1 cellular context compared by ENCODE assay signal in the genomic region with DNA sequence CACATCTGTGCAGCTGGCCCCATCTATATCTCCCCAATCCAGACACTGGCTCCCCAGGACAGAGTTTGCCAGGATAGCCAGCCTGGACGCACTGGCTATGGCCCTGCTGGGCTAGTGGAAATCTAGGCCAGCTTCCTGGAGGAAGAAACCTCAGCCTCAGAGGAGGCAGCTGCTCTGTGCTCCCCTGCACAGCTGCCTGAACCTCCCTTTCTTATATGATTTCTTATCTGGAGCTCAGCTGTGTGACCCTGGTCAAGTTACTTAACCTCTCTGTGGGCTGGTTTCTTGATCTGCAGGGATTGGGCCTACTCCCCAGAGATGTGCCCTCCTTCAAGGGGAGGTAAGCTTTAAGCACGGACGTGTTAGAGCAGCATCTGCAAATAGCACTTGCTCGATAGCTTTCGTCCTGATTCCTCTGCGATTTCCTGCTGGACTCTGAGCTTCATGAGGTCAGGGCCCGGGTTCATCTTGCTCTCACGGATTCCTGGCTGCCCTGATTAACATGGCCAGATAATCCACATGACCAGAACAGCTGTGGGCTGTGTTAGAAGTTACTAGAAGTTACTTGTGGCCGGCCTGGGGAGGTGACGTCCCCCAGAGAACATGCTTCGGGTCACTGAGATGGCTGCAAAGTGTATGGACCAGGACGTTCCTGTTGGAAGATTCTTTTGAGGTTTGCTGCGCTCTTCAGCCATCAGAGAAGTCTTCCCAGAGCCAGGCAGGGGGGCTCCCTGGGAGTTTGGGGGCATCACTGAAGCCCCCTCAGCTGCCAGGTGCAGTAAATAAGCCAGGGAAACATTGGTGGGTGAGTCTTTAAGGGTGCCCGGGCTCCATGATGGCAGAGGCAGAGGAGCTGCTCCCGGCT.
TF ChIP-seq lines count a peak whose summit lies in the region.

No MANE protein-coding gene starts in this region.

TF ChIP-seq in HepG2, 621 proteins besides CTCF, POLR2A, EP300 and RAD21 (continued from another document and continues in another):
- TF ChIP-seq MTF1 (CRISPR knock-in tag; IDR thresholded peaks at IDR 0.05) (no peak), CBX1 (IDR thresholded peaks at IDR 0.05; ENCODE audit: low read depth) (no peak), HDAC6 (IDR thresholded peaks at IDR 0.05; ENCODE audit: low read depth, low read length) (no peak), ZNF790 (CRISPR knock-in tag; IDR thresholded peaks at IDR 0.05; ENCODE audit: borderline replicate concordance) (no peak), NRL (CRISPR knock-in tag; IDR thresholded peaks at IDR 0.05; ENCODE audit: borderline replicate concordance) (no peak), THRA (CRISPR knock-in tag; IDR thresholded peaks at IDR 0.05; ENCODE audit: borderline replicate concordance) (peak; percentile 87; the same call in 1 of the 2 replicates), CBX5 (CRISPR knock-in tag; IDR thresholded peaks at IDR 0.05; ENCODE audit: borderline replicate concordance) (no peak; the same call in 1 of the 2 replicates), FOXC1 (CRISPR knock-in tag; IDR thresholded peaks at IDR 0.05; ENCODE audit: borderline replicate concordance) (no peak; the same call in 1 of the 2 replicates), HIVEP1 (CRISPR knock-in tag; IDR thresholded peaks at IDR 0.05) (no peak), ZBTB26 (CRISPR knock-in tag; IDR thresholded peaks at IDR 0.05; ENCODE audit: borderline replicate concordance) (no peak; the same call in 1 of the 2 replicates), ZNF101 (CRISPR knock-in tag; IDR thresholded peaks at IDR 0.05; ENCODE audit: borderline replicate concordance, low read depth) (no peak), ZMAT3 (CRISPR knock-in tag; conservative IDR thresholded peaks at IDR 0.05) (0 out of 2 replicates have a peak, but pooled peaks have one; percentile 20), SOX13 (IDR thresholded peaks at IDR 0.05) (no peak), SOX13 (CRISPR knock-in tag; conservative IDR thresholded peaks at IDR 0.05 in 1 of 2, IDR thresholded peaks at IDR 0.05 in 1 of 2) (peak in 1 of 2 experiments; percentile 39; a peak in 2 of 4 replicates), ZNF629 (CRISPR knock-in tag; conservative IDR thresholded peaks at IDR 0.05) (no peak; the same call in 1 of the 2 replicates), MAFF (IDR thresholded peaks at IDR 0.05; ENCODE audit: low read depth, low read length) (no peak), CEBPZ (IDR thresholded peaks at IDR 0.05; ENCODE audit: low read length) (no peak), GFI1 (CRISPR knock-in tag; IDR thresholded peaks at IDR 0.05; ENCODE audit: borderline replicate concordance) (peak; percentile 74; the same call in 1 of the 2 replicates), NCOR1 (IDR thresholded peaks at IDR 0.05; ENCODE audit: borderline replicate concordance, low read length) (peak; percentile 24; the same call in 1 of the 2 replicates), ZNF724P (CRISPR knock-in tag; IDR thresholded peaks at IDR 0.05; ENCODE audit: borderline replicate concordance) (peak; percentile 22; the same call in 1 of the 2 replicates), FOXK2 (IDR thresholded peaks at IDR 0.05) (no peak), TCF7 (IDR thresholded peaks at IDR 0.05; ENCODE audit: low read depth) (no peak), ESRRA (CRISPR knock-in tag; IDR thresholded peaks at IDR 0.05; ENCODE audit: low read depth) (peak; percentile 84), ZNF644 (CRISPR knock-in tag; IDR thresholded peaks at IDR 0.05; ENCODE audit: low read depth) (0 out of 2 replicates have a peak, but pooled peaks have one; percentile 11), ZNF513 (CRISPR knock-in tag; conservative IDR thresholded peaks at IDR 0.05) (no peak), NAIF1 (CRISPR knock-in tag; IDR thresholded peaks at IDR 0.05; ENCODE audit: borderline replicate concordance) (no peak), THAP9 (CRISPR knock-in tag; IDR thresholded peaks at IDR 0.05; ENCODE audit: borderline replicate concordance) (no peak), NR3C1 (CRISPR knock-in tag; IDR thresholded peaks at IDR 0.05) (no peak), NBN (conservative IDR thresholded peaks at IDR 0.05) (no peak), ZNF350 (CRISPR knock-in tag; IDR thresholded peaks at IDR 0.05; ENCODE audit: borderline replicate concordance, low read depth) (no peak; the same call in none of the 2 replicates), NFIB (CRISPR knock-in tag; IDR thresholded peaks at IDR 0.05; ENCODE audit: borderline replicate concordance) (no peak)
- TF ChIP-seq, protein P1, sequence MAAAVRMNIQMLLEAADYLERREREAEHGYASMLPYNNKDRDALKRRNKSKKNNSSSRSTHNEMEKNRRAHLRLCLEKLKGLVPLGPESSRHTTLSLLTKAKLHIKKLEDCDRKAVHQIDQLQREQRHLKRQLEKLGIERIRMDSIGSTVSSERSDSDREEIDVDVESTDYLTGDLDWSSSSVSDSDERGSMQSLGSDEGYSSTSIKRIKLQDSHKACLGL (CRISPR knock-in tag; IDR thresholded peaks at IDR 0.05): no peak
- TF ChIP-seq, protein P2, sequence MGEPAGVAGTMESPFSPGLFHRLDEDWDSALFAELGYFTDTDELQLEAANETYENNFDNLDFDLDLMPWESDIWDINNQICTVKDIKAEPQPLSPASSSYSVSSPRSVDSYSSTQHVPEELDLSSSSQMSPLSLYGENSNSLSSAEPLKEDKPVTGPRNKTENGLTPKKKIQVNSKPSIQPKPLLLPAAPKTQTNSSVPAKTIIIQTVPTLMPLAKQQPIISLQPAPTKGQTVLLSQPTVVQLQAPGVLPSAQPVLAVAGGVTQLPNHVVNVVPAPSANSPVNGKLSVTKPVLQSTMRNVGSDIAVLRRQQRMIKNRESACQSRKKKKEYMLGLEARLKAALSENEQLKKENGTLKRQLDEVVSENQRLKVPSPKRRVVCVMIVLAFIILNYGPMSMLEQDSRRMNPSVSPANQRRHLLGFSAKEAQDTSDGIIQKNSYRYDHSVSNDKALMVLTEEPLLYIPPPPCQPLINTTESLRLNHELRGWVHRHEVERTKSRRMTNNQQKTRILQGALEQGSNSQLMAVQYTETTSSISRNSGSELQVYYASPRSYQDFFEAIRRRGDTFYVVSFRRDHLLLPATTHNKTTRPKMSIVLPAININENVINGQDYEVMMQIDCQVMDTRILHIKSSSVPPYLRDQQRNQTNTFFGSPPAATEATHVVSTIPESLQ (CRISPR knock-in tag; conservative IDR thresholded peaks at IDR 0.05): no peak
- TF ChIP-seq, protein P3, sequence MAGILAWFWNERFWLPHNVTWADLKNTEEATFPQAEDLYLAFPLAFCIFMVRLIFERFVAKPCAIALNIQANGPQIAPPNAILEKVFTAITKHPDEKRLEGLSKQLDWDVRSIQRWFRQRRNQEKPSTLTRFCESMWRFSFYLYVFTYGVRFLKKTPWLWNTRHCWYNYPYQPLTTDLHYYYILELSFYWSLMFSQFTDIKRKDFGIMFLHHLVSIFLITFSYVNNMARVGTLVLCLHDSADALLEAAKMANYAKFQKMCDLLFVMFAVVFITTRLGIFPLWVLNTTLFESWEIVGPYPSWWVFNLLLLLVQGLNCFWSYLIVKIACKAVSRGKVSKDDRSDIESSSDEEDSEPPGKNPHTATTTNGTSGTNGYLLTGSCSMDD (CRISPR knock-in tag; IDR thresholded peaks at IDR 0.05): 0 out of 2 replicates have a peak, but pooled peaks have one; percentile 15
- TF ChIP-seq, protein P4, sequence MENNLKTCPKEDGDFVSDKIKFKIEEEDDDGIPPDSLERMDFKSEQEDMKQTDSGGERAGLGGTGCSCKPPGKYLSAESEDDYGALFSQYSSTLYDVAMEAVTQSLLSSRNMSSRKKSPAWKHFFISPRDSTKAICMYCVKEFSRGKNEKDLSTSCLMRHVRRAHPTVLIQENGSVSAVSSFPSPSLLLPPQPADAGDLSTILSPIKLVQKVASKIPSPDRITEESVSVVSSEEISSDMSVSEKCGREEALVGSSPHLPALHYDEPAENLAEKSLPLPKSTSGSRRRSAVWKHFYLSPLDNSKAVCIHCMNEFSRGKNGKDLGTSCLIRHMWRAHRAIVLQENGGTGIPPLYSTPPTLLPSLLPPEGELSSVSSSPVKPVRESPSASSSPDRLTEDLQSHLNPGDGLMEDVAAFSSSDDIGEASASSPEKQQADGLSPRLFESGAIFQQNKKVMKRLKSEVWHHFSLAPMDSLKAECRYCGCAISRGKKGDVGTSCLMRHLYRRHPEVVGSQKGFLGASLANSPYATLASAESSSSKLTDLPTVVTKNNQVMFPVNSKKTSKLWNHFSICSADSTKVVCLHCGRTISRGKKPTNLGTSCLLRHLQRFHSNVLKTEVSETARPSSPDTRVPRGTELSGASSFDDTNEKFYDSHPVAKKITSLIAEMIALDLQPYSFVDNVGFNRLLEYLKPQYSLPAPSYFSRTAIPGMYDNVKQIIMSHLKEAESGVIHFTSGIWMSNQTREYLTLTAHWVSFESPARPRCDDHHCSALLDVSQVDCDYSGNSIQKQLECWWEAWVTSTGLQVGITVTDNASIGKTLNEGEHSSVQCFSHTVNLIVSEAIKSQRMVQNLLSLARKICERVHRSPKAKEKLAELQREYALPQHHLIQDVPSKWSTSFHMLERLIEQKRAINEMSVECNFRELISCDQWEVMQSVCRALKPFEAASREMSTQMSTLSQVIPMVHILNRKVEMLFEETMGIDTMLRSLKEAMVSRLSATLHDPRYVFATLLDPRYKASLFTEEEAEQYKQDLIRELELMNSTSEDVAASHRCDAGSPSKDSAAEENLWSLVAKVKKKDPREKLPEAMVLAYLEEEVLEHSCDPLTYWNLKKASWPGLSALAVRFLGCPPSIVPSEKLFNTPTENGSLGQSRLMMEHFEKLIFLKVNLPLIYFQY (CRISPR knock-in tag; IDR thresholded peaks at IDR 0.05; ENCODE audit: borderline replicate concordance): no peak; the same call in 1 of the 2 replicates
